ENCODE assay signal across 11 cellular contexts in genomic region chr6:42269553-42269952, GRCh38. TPM values are rescaled to one million over a fixed set of nuclear protein-coding genes. Genes with fewer than 3 reads are reported as not detected.
DNase-seq lines count a peak whose midpoint lies in the region; ATAC-seq and TF ChIP-seq lines count a peak whose summit lies in the region.
"Had no signal": no experiment of that assay in that cellular context is flagged by ENCODE, and none has a peak within 500 bp of the region (broad histone marks: within the 10 kb centered on the region; RNA-seq: fewer than 3 reads in every experiment).

No MANE protein-coding gene starts in this region.

- H3K27ac Mint-ChIP-seq in IgD-negative memory B cell (peak overlapping the region in 2 of 3 donors; percentile 50 to 80), CD14-positive monocyte (peak overlapping the region in 1 of 7 donors; percentile 54)
- peak overlapping the region; percentile 13 for H3K27ac Mint-ChIP-seq in stimulated activated memory B cell treated with anti-CD40 and anti-IgM and Interleukin-4, amounts not matched to agents 10 μg/mL and 1 μg/mL and 100 μg/mL, for 72 hours

- no peaks in the 10 kb centered on the region for H3K9me3 Mint-ChIP-seq in IgD-negative memory B cell
- H3K9me3 Mint-ChIP-seq in stimulated activated memory B cell treated with anti-CD40 and anti-IgM and Interleukin-4, amounts not matched to agents 10 μg/mL and 1 μg/mL and 100 μg/mL, for 72 hours = no peaks in the 10 kb centered on the region
- peaks cover 0 to 1% (median 0%) of the 10 kb centered on the region in 7 donors for H3K9me3 Mint-ChIP-seq in CD14-positive monocyte

- H3K36me3 Mint-ChIP-seq in IgD-negative memory B cell = peaks cover 2% of the 10 kb centered on the region
- H3K36me3 Mint-ChIP-seq in stimulated activated memory B cell treated with anti-CD40 and anti-IgM and Interleukin-4, amounts not matched to agents 10 μg/mL and 1 μg/mL and 100 μg/mL, for 72 hours = peaks cover 5% of the 10 kb centered on the region
- peaks cover 47 to 52% of the 10 kb centered on the region in 2 donors for H3K36me3 Mint-ChIP-seq in CD14-positive monocyte

- peak; percentile 93 for ATAC-seq in HG02610 (IDR thresholded peaks at IDR 0.05; ENCODE audit: unreplicated experiment)
- peak; percentile 96 for ATAC-seq in stimulated activated memory B cell treated with anti-CD40 and anti-IgM and Interleukin-4, amounts not matched to agents 10 μg/mL and 1 μg/mL and 100 μg/mL, for 72 hours

- DNase-seq in activated CD4-positive, alpha-beta T cell treated with anti-CD3 and anti-CD28 coated beads for 48 hours = peak; percentile 25
- no peak for DNase-seq in activated CD4-positive, alpha-beta T cell treated with anti-CD3 and anti-CD28 coated beads, Interleukin-2, amount 50 U/mL, for 48 hours
- DNase-seq in HUDEP-2 (lab: John Stamatoyannopoulos, UW; ENCODE audit: unreplicated experiment in 76 of 76) = no peak
- no peak for DNase-seq in CD14-positive monocyte (ENCODE audit: low spot score)
- no peak for DNase-seq in activated T-cell treated with anti-CD3 and anti-CD28 coated beads, Interleukin-2, amount 50 U/mL, for 48 hours
- DNase-seq: activated CD4-positive, alpha-beta T cell treated with anti-CD3 and anti-CD28 coated beads, Interleukin-2, amount 50 U/mL, for 1 hour; colonic mucosa; sigmoid colon had no signal

- TF ChIP-seq CTCF in CD14-positive monocyte (IDR thresholded peaks at IDR 0.05) = no peak

- H3K27me3 Mint-ChIP-seq in IgD-negative memory B cell (no peaks in the 10 kb centered on the region), CD14-positive monocyte (ENCODE audit: low read depth in 3 of 3) (no peaks in the 10 kb centered on the region)
- no peaks in the 10 kb centered on the region for H3K27me3 Mint-ChIP-seq in stimulated activated memory B cell treated with anti-CD40 and anti-IgM and Interleukin-4, amounts not matched to agents 10 μg/mL and 1 μg/mL and 100 μg/mL, for 72 hours

- peaks cover 13 to 17% (median 17%) of the 10 kb centered on the region in 3 donors for H3K4me1 Mint-ChIP-seq in IgD-negative memory B cell
- H3K4me1 Mint-ChIP-seq in stimulated activated memory B cell treated with anti-CD40 and anti-IgM and Interleukin-4, amounts not matched to agents 10 μg/mL and 1 μg/mL and 100 μg/mL, for 72 hours = peaks cover 21% of the 10 kb centered on the region
- no peaks in the 10 kb centered on the region for H3K4me1 Mint-ChIP-seq in CD14-positive monocyte

- intact Hi-C loops in CD14-positive monocyte (cut with micrococcal nuclease) = loop anchor here (5.0 to 10.0 kb wide), 2 partner anchors 275 to 278 kb away; no protein-coding TSS in a partner anchor

- H3K4me3 Mint-ChIP-seq in IgD-negative memory B cell (peak overlapping the region in 2 of 4 donors; percentile 9 to 18), CD14-positive monocyte (no peak overlapping the region)
- no peak overlapping the region for H3K4me3 Mint-ChIP-seq in stimulated activated memory B cell treated with anti-CD40 and anti-IgM and Interleukin-4, amounts not matched to agents 10 μg/mL and 1 μg/mL and 100 μg/mL, for 72 hours

RNA-seq across cellular contexts. Expression of gene MRPS10, which starts 51.9 kb away (rescaled TPM):
- polyA plus RNA-seq in IgD-negative memory B cell (44.8 TPM), CD14-positive monocyte (10 to 100 TPM; 31.4 to 33.0 TPM)
